In genomic region chr1:184412472-184412871, GRCh38 we compare ENCODE assay signal across 29 cellular contexts.
"Had no signal": no experiment of that assay in that cellular context is flagged by ENCODE, and none has a peak within 500 bp of the region (broad histone marks: within the 10 kb centered on the region; RNA-seq: fewer than 3 reads in every experiment).

No MANE protein-coding gene starts in this region.

- H3K27me3 ChIP-seq: colonic mucosa, dorsolateral prefrontal cortex, esophagus muscularis mucosa, esophagus squamous epithelium, foreskin keratinocyte, gastrocnemius medialis, gastroesophageal sphincter, heart left ventricle, heart right ventricle had no signal

- H3K27ac Mint-ChIP-seq: dendritic cell treated with granulocyte-macrophage colony-stimulating factor and Interleukin-4, amounts not matched to agents 40 ng/mL and 50 ng/mL, for 4 days; endodermal cell had no signal

- H3K27ac ChIP-seq: colonic mucosa, coronary artery, dorsolateral prefrontal cortex, epithelial cell of prostate, esophagus muscularis mucosa, esophagus squamous epithelium, foreskin keratinocyte, gastrocnemius medialis, gastroesophageal sphincter, heart left ventricle, heart right ventricle had no signal

- H3K27me3 Mint-ChIP-seq: dendritic cell treated with granulocyte-macrophage colony-stimulating factor and Interleukin-4, amounts not matched to agents 40 ng/mL and 50 ng/mL, for 4 days had no signal

- H3K4me1 ChIP-seq: colonic mucosa had no signal

- H3K9me3 Mint-ChIP-seq: dendritic cell treated with granulocyte-macrophage colony-stimulating factor and Interleukin-4, amounts not matched to agents 40 ng/mL and 50 ng/mL, for 4 days; effector memory CD8-positive, alpha-beta T cell; endodermal cell had no signal

- H3K4me3 ChIP-seq: colonic mucosa, coronary artery, dorsolateral prefrontal cortex, esophagus muscularis mucosa, esophagus squamous epithelium, gastrocnemius medialis, gastroesophageal sphincter, heart left ventricle, heart right ventricle had no signal

- FAIRE-seq: colon, endometrium, endothelial cell of umbilical vein, frontal cortex had no signal

- DNase-seq: colonic mucosa; cortex of kidney; dermis blood vessel endothelial cell; dorsolateral prefrontal cortex; effector CD4-positive, alpha-beta T cell; effector CD8-positive, alpha-beta T cell; effector memory CD4-positive, alpha-beta T cell; effector memory CD8-positive, alpha-beta T cell; endodermal cell; erythroblast; esophagus squamous epithelium; foreskin fibroblast; foreskin keratinocyte; foreskin melanocyte; gastrocnemius medialis; glutamatergic neuron; head of caudate nucleus; heart left ventricle; heart right ventricle had no signal

- H3K36me3 ChIP-seq: colonic mucosa, esophagus muscularis mucosa had no signal

- H3K4me3 Mint-ChIP-seq: dendritic cell treated with granulocyte-macrophage colony-stimulating factor and Interleukin-4, amounts not matched to agents 40 ng/mL and 50 ng/mL, for 4 days; effector memory CD8-positive, alpha-beta T cell; endodermal cell had no signal

- H3K9me3 ChIP-seq: colonic mucosa, esophagus muscularis mucosa, esophagus squamous epithelium, gastrocnemius medialis, gastroesophageal sphincter, heart left ventricle, heart right ventricle had no signal

- ATAC-seq: effector memory CD8-positive, alpha-beta T cell; esophagus mucosa; foreskin keratinocyte; gastrocnemius medialis; gastroesophageal sphincter; heart left ventricle; heart right ventricle had no signal
